In the genomic region with DNA sequence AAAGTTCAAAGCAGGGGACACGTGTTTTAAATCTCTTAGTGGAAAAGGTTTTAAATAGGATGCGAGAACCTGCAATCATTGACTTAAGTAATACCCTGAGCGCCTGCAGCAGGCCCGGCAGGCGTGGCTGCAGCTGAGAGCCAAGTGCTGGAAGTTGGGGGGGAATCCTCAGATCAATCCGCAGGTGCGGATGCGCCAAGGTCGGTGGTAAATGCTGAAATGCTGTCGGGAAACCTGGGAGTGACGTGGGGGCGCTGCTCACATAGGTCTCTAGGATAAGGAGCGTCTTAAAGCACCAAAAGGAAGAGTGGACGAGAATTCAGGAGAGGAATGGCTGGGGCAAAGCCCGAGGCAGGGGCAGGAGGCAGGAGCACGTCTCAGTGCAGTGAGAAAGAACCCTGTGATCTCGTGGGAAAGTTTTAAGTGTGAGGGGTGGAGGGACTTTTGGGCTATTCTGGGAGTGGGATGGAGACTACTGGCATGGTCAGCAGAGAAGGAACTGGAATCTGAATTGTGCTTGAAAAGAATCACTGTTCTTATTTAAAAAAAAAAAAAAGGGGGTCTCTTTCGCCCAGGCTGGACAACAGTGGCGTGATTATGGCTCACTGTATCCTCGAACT, we compare ENCODE assay signal across 8 cellular contexts. TPM values are rescaled to one million over a fixed set of nuclear protein-coding genes. Genes with fewer than 3 reads are reported as not detected.
A peak's percentile ranks its signal among the peaks of the same experiment; 100 is the strongest.
DNase-seq lines count a peak whose midpoint lies in the region; ATAC-seq lines count a peak whose summit lies in the region.

No MANE protein-coding gene starts in this region.

- intact Hi-C loops in activated T-helper 1 cell treated with anti-CD3 and anti-CD28 coated beads, Interleukin-12 subunit alpha, Interleukin-12 subunit beta, Interleukin-2, Interleukin-4 antibody, amounts not matched to agents 30 ng/mL and 10 ng/mL and 1 ng/mL, durations not matched to agents 14 hours and 24 hours and 36 hours (cut with micrococcal nuclease), result loop anchor here (1.0 to 2.0 kb wide), 9 partner anchors 24 to 470 kb away; partner anchors contain the start of genes BRF1, CLBA1, GPR132 and TEDC1
- intact Hi-C loops in posterior cingulate gyrus (cut with DNase I), result loop anchor here (1.0 to 2.0 kb wide), 2 partner anchors 23 to 36 kb away; partner anchors contain the start of gene CLBA1

- H3K4me3 Mint-ChIP-seq in activated T-helper 1 cell treated with anti-CD3 and anti-CD28 coated beads, Interleukin-12 subunit alpha, Interleukin-12 subunit beta, Interleukin-2, Interleukin-4 antibody, amounts not matched to agents 30 ng/mL and 10 ng/mL and 1 ng/mL, durations not matched to agents 14 hours and 24 hours and 36 hours, result peak overlapping the region; percentile 99

- in situ Hi-C loops in ACHN (cut with HindIII; ENCODE audit: low pct_ligation_motif_present, low pct_unique_long_range_greater_than_20kb, low sequenced_read_pairs), result no loop called here

- DNase-seq in ACHN (peak; percentile 56), NCI-H2227 treated with DMSO at 0.1 percent for 48 hours (lab: John Stamatoyannopoulos, UW) (peak; percentile 84), germinal center (ENCODE audit: low spot score) (peak; percentile 26), posterior cingulate gyrus (peak in 6 of 10 donors; percentile 20 to 89 (median 30)), GDM1 (lab: John Stamatoyannopoulos, UW) (no peak)
- peak; percentile 23 for DNase-seq in activated T-helper 1 cell treated with anti-CD3 and anti-CD28 coated beads, Interleukin-12 subunit alpha, Interleukin-12 subunit beta, Interleukin-2, Interleukin-4 antibody, amounts not matched to agents 30 ng/mL and 10 ng/mL and 1 ng/mL, durations not matched to agents 14 hours and 24 hours and 36 hours (ENCODE audit: low spot score)

- peak; percentile 2 for ATAC-seq in GM19397 (IDR thresholded peaks at IDR 0.05; ENCODE audit: unreplicated experiment)
- no peak for ATAC-seq in GM18867 (IDR thresholded peaks at IDR 0.05; ENCODE audit: unreplicated experiment)

- no peaks in the 10 kb centered on the region for H3K27me3 Mint-ChIP-seq in activated T-helper 1 cell treated with anti-CD3 and anti-CD28 coated beads, Interleukin-12 subunit alpha, Interleukin-12 subunit beta, Interleukin-2, Interleukin-4 antibody, amounts not matched to agents 30 ng/mL and 10 ng/mL and 1 ng/mL, durations not matched to agents 14 hours and 24 hours and 36 hours (ENCODE audit: insufficient read depth)

- H3K36me3 Mint-ChIP-seq in activated T-helper 1 cell treated with anti-CD3 and anti-CD28 coated beads, Interleukin-12 subunit alpha, Interleukin-12 subunit beta, Interleukin-2, Interleukin-4 antibody, amounts not matched to agents 30 ng/mL and 10 ng/mL and 1 ng/mL, durations not matched to agents 14 hours and 24 hours and 36 hours (ENCODE audit: low read depth), result peaks cover 25% of the 10 kb centered on the region

- H3K4me1 Mint-ChIP-seq in activated T-helper 1 cell treated with anti-CD3 and anti-CD28 coated beads, Interleukin-12 subunit alpha, Interleukin-12 subunit beta, Interleukin-2, Interleukin-4 antibody, amounts not matched to agents 30 ng/mL and 10 ng/mL and 1 ng/mL, durations not matched to agents 14 hours and 24 hours and 36 hours (ENCODE audit: low read depth), result peaks cover 72% of the 10 kb centered on the region

- no peaks in the 10 kb centered on the region for H3K9me3 Mint-ChIP-seq in activated T-helper 1 cell treated with anti-CD3 and anti-CD28 coated beads, Interleukin-12 subunit alpha, Interleukin-12 subunit beta, Interleukin-2, Interleukin-4 antibody, amounts not matched to agents 30 ng/mL and 10 ng/mL and 1 ng/mL, durations not matched to agents 14 hours and 24 hours and 36 hours

- peak overlapping the region; percentile 86 for H3K27ac Mint-ChIP-seq in activated T-helper 1 cell treated with anti-CD3 and anti-CD28 coated beads, Interleukin-12 subunit alpha, Interleukin-12 subunit beta, Interleukin-2, Interleukin-4 antibody, amounts not matched to agents 30 ng/mL and 10 ng/mL and 1 ng/mL, durations not matched to agents 14 hours and 24 hours and 36 hours

RNA-seq across cellular contexts. Expression of gene CDCA4, which starts 0.9 kb away (rescaled TPM):
- 62.5 and 63.7 TPM in 2 replicates for total RNA-seq in activated T-helper 1 cell treated with anti-CD3 and anti-CD28 coated beads, Interleukin-12 subunit alpha, Interleukin-12 subunit beta, Interleukin-2, Interleukin-4 antibody, amounts not matched to agents 30 ng/mL and 10 ng/mL and 1 ng/mL, durations not matched to agents 14 hours and 24 hours and 36 hours

RNA-seq across cellular contexts. Expression of gene CLBA1, which starts 36.2 kb away (rescaled TPM):
- total RNA-seq in activated T-helper 1 cell treated with anti-CD3 and anti-CD28 coated beads, Interleukin-12 subunit alpha, Interleukin-12 subunit beta, Interleukin-2, Interleukin-4 antibody, amounts not matched to agents 30 ng/mL and 10 ng/mL and 1 ng/mL, durations not matched to agents 14 hours and 24 hours and 36 hours, result 3.1 TPM in 2 replicates

RNA-seq across cellular contexts. Expression of gene GPR132, which starts 43.5 kb away (rescaled TPM):
- total RNA-seq in activated T-helper 1 cell treated with anti-CD3 and anti-CD28 coated beads, Interleukin-12 subunit alpha, Interleukin-12 subunit beta, Interleukin-2, Interleukin-4 antibody, amounts not matched to agents 30 ng/mL and 10 ng/mL and 1 ng/mL, durations not matched to agents 14 hours and 24 hours and 36 hours, result 24.6 and 24.9 TPM in 2 replicates

RNA-seq across cellular contexts. Expression of gene AHNAK2, which starts 43.6 kb away (rescaled TPM):
- total RNA-seq in activated T-helper 1 cell treated with anti-CD3 and anti-CD28 coated beads, Interleukin-12 subunit alpha, Interleukin-12 subunit beta, Interleukin-2, Interleukin-4 antibody, amounts not matched to agents 30 ng/mL and 10 ng/mL and 1 ng/mL, durations not matched to agents 14 hours and 24 hours and 36 hours, result 0.02 and 0.05 TPM in 2 replicates
